ENCODE assay signal across 34 cellular contexts in genomic region chr5:169871816-169872215, GRCh38.
"Had no signal": no experiment of that assay in that cellular context is flagged by ENCODE, and none has a peak within 500 bp of the region (broad histone marks: within the 10 kb centered on the region; RNA-seq: fewer than 3 reads in every experiment).

No MANE protein-coding gene starts in this region.

- H3K27me3 ChIP-seq: adrenal gland, breast epithelium, cardiac muscle cell, dorsolateral prefrontal cortex had no signal

- H3K9me3 ChIP-seq: adrenal gland, breast epithelium had no signal

- H3K27ac Mint-ChIP-seq: activated CD4-positive, alpha-beta memory T cell treated with anti-CD3 and anti-CD28 coated beads for 36 hours; activated CD4-positive, alpha-beta T cell treated with anti-CD3 and anti-CD28 coated beads for 36 hours; activated CD4-positive, alpha-beta T cell treated with anti-CD3 and anti-CD28 coated beads, Interleukin-2, amount 10 ng/mL, durations not matched to agents 24 days and 14 days; activated CD8-positive, alpha-beta memory T cell treated with anti-CD3 and anti-CD28 coated beads, Interleukin-2, amount 10 ng/mL, durations not matched to agents 7 days and 5 days; activated CD8-positive, alpha-beta T cell treated with anti-CD3 and anti-CD28 coated beads, Interleukin-2, amount 10 ng/mL, durations not matched to agents 7 days and 5 days; activated naive CD4-positive, alpha-beta T cell treated with anti-CD3 and anti-CD28 coated beads for 36 hours; activated naive CD4-positive, alpha-beta T cell treated with anti-CD3 and anti-CD28 coated beads, Interleukin-2, amount 50 U/mL, for 24 hours; activated naive CD8-positive, alpha-beta T cell treated with anti-CD3 and anti-CD28 coated beads for 36 hours; activated naive CD8-positive, alpha-beta T cell treated with anti-CD3 and anti-CD28 coated beads, Interleukin-2, amount 50 U/mL, for 24 hours; activated T-helper 1 cell treated with anti-CD3 and anti-CD28 coated beads, Interleukin-12 subunit alpha, Interleukin-12 subunit beta, Interleukin-2, Interleukin-4 antibody, amounts not matched to agents 30 ng/mL and 10 ng/mL and 1 ng/mL, durations not matched to agents 14 hours and 24 hours and 36 hours; activated T-helper 2 cell treated with anti-CD3 and anti-CD28 coated beads, Interferon-gamma antibody, Interleukin-2, Interleukin-4, amounts not matched to agents 10 μg/mL and 5 μg/mL and 100 μg/mL, durations not matched to agents 14 hours and 24 hours and 36 hours; brain; dendritic cell treated with granulocyte-macrophage colony-stimulating factor and Interleukin-4, amounts not matched to agents 40 ng/mL and 50 ng/mL, for 4 days; endodermal cell; T-helper 17 cell; T-helper 2 cell treated with Interferon-gamma antibody and Interleukin-4, amounts not matched to agents 5 μg/mL and 100 μg/mL, for 36 hours had no signal

- H3K4me1 Mint-ChIP-seq: activated CD8-positive, alpha-beta memory T cell treated with anti-CD3 and anti-CD28 coated beads, Interleukin-2, amount 10 ng/mL, durations not matched to agents 7 days and 5 days had no signal

- H3K4me3 ChIP-seq: adrenal gland, breast epithelium, cardiac muscle cell, coronary artery, dorsolateral prefrontal cortex had no signal

- H3K27me3 Mint-ChIP-seq: activated CD4-positive, alpha-beta memory T cell treated with anti-CD3 and anti-CD28 coated beads for 36 hours; activated CD4-positive, alpha-beta T cell treated with anti-CD3 and anti-CD28 coated beads for 36 hours; activated CD4-positive, alpha-beta T cell treated with anti-CD3 and anti-CD28 coated beads, Interleukin-2, amount 10 ng/mL, durations not matched to agents 24 days and 14 days; activated CD8-positive, alpha-beta memory T cell treated with anti-CD3 and anti-CD28 coated beads, Interleukin-2, amount 10 ng/mL, durations not matched to agents 7 days and 5 days; activated naive CD4-positive, alpha-beta T cell treated with anti-CD3 and anti-CD28 coated beads, Interleukin-2, amount 50 U/mL, for 24 hours; activated naive CD8-positive, alpha-beta T cell treated with anti-CD3 and anti-CD28 coated beads for 36 hours; activated naive CD8-positive, alpha-beta T cell treated with anti-CD3 and anti-CD28 coated beads, Interleukin-2, amount 50 U/mL, for 24 hours; brain; dendritic cell treated with granulocyte-macrophage colony-stimulating factor and Interleukin-4, amounts not matched to agents 40 ng/mL and 50 ng/mL, for 4 days; T-helper 17 cell had no signal

- H3K36me3 Mint-ChIP-seq: brain had no signal

- H3K27ac ChIP-seq: adrenal gland, breast epithelium, cardiac muscle cell, coronary artery had no signal

- H3K4me1 ChIP-seq: breast epithelium had no signal

- H3K9me3 Mint-ChIP-seq: activated CD4-positive, alpha-beta memory T cell treated with anti-CD3 and anti-CD28 coated beads for 36 hours; activated CD4-positive, alpha-beta T cell treated with anti-CD3 and anti-CD28 coated beads, Interleukin-2, amount 10 ng/mL, durations not matched to agents 24 days and 14 days; activated naive CD4-positive, alpha-beta T cell treated with anti-CD3 and anti-CD28 coated beads for 36 hours; activated naive CD4-positive, alpha-beta T cell treated with anti-CD3 and anti-CD28 coated beads, Interleukin-2, amount 50 U/mL, for 24 hours; activated naive CD8-positive, alpha-beta T cell treated with anti-CD3 and anti-CD28 coated beads for 36 hours; activated naive CD8-positive, alpha-beta T cell treated with anti-CD3 and anti-CD28 coated beads, Interleukin-2, amount 50 U/mL, for 24 hours; activated T-helper 1 cell treated with anti-CD3 and anti-CD28 coated beads, Interleukin-12 subunit alpha, Interleukin-12 subunit beta, Interleukin-2, Interleukin-4 antibody, amounts not matched to agents 30 ng/mL and 10 ng/mL and 1 ng/mL, durations not matched to agents 14 hours and 24 hours and 36 hours; activated T-helper 2 cell treated with anti-CD3 and anti-CD28 coated beads, Interferon-gamma antibody, Interleukin-2, Interleukin-4, amounts not matched to agents 10 μg/mL and 5 μg/mL and 100 μg/mL, durations not matched to agents 14 hours and 24 hours and 36 hours; brain; dendritic cell treated with granulocyte-macrophage colony-stimulating factor and Interleukin-4, amounts not matched to agents 40 ng/mL and 50 ng/mL, for 4 days; endodermal cell; T-helper 2 cell treated with Interferon-gamma antibody and Interleukin-4, amounts not matched to agents 5 μg/mL and 100 μg/mL, for 36 hours had no signal

- DNase-seq: activated CD4-positive, alpha-beta memory T cell treated with anti-CD3 and anti-CD28 coated beads for 36 hours; activated CD4-positive, alpha-beta T cell treated with anti-CD3 and anti-CD28 coated beads for 36 hours; activated CD4-positive, alpha-beta T cell treated with anti-CD3 and anti-CD28 coated beads, Interleukin-2, amount 10 ng/mL, durations not matched to agents 24 days and 14 days; activated CD4-positive, CD25-positive, alpha-beta regulatory T cell; activated CD4-positive, CD25-positive, alpha-beta regulatory T cell treated with anti-CD3 and anti-CD28 coated beads, Interleukin-2, amount 50 U/mL, for 72 hours; activated CD8-positive, alpha-beta memory T cell treated with anti-CD3 and anti-CD28 coated beads, Interleukin-2, amount 10 ng/mL, durations not matched to agents 7 days and 5 days; activated CD8-positive, alpha-beta memory T cell treated with anti-CD3 and anti-CD28 coated beads, Interleukin-2, amount 50 U/mL, for 4 hours; activated CD8-positive, alpha-beta T cell treated with anti-CD3 and anti-CD28 coated beads, Interleukin-2, amount 10 ng/mL, durations not matched to agents 7 days and 5 days; activated effector memory CD4-positive, alpha-beta T cell treated with anti-CD3 and anti-CD28 coated beads, Interleukin-2, amount 50 U/mL, for 16 hours; activated naive CD4-positive, alpha-beta T cell treated with anti-CD3 and anti-CD28 coated beads for 36 hours; activated naive CD8-positive, alpha-beta T cell treated with anti-CD3 and anti-CD28 coated beads for 36 hours; activated naive CD8-positive, alpha-beta T cell treated with anti-CD3 and anti-CD28 coated beads, Interleukin-2, amount 50 U/mL, for 24 hours; activated T-cell treated with anti-CD3 and anti-CD28 coated beads, Interleukin-2, amount 50 U/mL, for 1 hour; activated T-cell treated with anti-CD3 and anti-CD28 coated beads, Interleukin-2, amount 50 U/mL, for 48 hours; adrenal gland; amygdala; aorta; central memory CD4-positive, alpha-beta T cell; cerebellar nuclear complex; dorsolateral prefrontal cortex; effector memory CD4-positive, alpha-beta T cell; endodermal cell; foreskin fibroblast; head of caudate nucleus; T-helper 17 cell had no signal

- H3K36me3 ChIP-seq: adrenal gland, breast epithelium, cardiac muscle cell had no signal

- H3K4me3 Mint-ChIP-seq: activated CD4-positive, alpha-beta memory T cell treated with anti-CD3 and anti-CD28 coated beads for 36 hours; activated CD4-positive, alpha-beta T cell treated with anti-CD3 and anti-CD28 coated beads for 36 hours; activated CD4-positive, alpha-beta T cell treated with anti-CD3 and anti-CD28 coated beads, Interleukin-2, amount 10 ng/mL, durations not matched to agents 24 days and 14 days; activated CD8-positive, alpha-beta memory T cell treated with anti-CD3 and anti-CD28 coated beads, Interleukin-2, amount 10 ng/mL, durations not matched to agents 7 days and 5 days; activated CD8-positive, alpha-beta T cell treated with anti-CD3 and anti-CD28 coated beads, Interleukin-2, amount 10 ng/mL, durations not matched to agents 7 days and 5 days; activated naive CD4-positive, alpha-beta T cell treated with anti-CD3 and anti-CD28 coated beads for 36 hours; activated naive CD4-positive, alpha-beta T cell treated with anti-CD3 and anti-CD28 coated beads, Interleukin-2, amount 50 U/mL, for 24 hours; activated naive CD8-positive, alpha-beta T cell treated with anti-CD3 and anti-CD28 coated beads for 36 hours; activated naive CD8-positive, alpha-beta T cell treated with anti-CD3 and anti-CD28 coated beads, Interleukin-2, amount 50 U/mL, for 24 hours; activated T-helper 1 cell treated with anti-CD3 and anti-CD28 coated beads, Interleukin-12 subunit alpha, Interleukin-12 subunit beta, Interleukin-2, Interleukin-4 antibody, amounts not matched to agents 30 ng/mL and 10 ng/mL and 1 ng/mL, durations not matched to agents 14 hours and 24 hours and 36 hours; brain; dendritic cell treated with granulocyte-macrophage colony-stimulating factor and Interleukin-4, amounts not matched to agents 40 ng/mL and 50 ng/mL, for 4 days; endodermal cell; T-helper 17 cell; T-helper 2 cell treated with Interferon-gamma antibody and Interleukin-4, amounts not matched to agents 5 μg/mL and 100 μg/mL, for 36 hours had no signal
